ENCODE assay signal across 24 cellular contexts in the genomic region with DNA sequence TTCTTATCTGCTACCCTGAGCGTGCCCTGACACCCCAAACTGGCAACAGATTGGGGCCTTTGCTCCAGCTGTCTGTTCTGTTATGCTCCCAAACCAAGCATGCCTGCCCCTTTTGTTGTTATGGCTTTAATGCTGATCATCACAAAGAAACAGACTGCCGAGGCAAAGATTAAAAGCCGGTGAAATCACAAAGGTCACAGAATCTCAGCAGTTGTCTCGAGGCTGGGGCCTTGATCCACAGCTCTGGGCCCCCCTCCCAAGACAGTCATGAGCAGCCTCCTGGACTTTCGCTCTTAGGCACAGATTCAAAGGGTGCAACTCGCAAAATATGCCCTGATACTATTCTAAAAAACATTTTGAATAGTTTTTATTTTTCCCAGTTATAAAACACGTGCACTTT.
DNase-seq lines count a peak whose midpoint lies in the region; ATAC-seq and TF ChIP-seq lines count a peak whose summit lies in the region.
"Had no signal": no experiment of that assay in that cellular context is flagged by ENCODE, and none has a peak within 500 bp of the region (broad histone marks: within the 10 kb centered on the region; RNA-seq: fewer than 3 reads in every experiment).

No MANE protein-coding gene starts in this region.

- H3K9me3 ChIP-seq in endodermal cell (ENCODE audit: control insufficient read depth, low read length) (peaks cover 4% of the 10 kb centered on the region), neuronal stem cell (replicated peaks in 1 of 2; ENCODE audit: control insufficient read depth in 2 of 2, insufficient read depth in 1 of 2, low read depth in 1 of 2, low read length in 2 of 2) (peaks cover 5 to 8% of the 10 kb centered on the region in 2 donors)
- H3K9me3 ChIP-seq: BE2C had no signal

- H3K36me3 ChIP-seq in endodermal cell (ENCODE audit: control insufficient read depth, insufficient read depth, low read length), result no peaks in the 10 kb centered on the region
- no peaks in the 10 kb centered on the region for H3K36me3 ChIP-seq in neuronal stem cell (replicated peaks in 1 of 2; ENCODE audit: control insufficient read depth in 2 of 2, insufficient read depth in 2 of 2, low read length in 2 of 2)
- H3K36me3 ChIP-seq: BE2C, BLaER1 had no signal

- no peak overlapping the region for H3K4me3 ChIP-seq in endodermal cell (ENCODE audit: low read length)
- no peak overlapping the region for H3K4me3 ChIP-seq in neuronal stem cell (ENCODE audit: low read length in 2 of 2)
- H3K4me3 ChIP-seq: BLaER1, GM12878 had no signal

- ATAC-seq in activated CD4-positive, CD25-positive, alpha-beta regulatory T cell treated with anti-CD3 and anti-CD28 coated beads, Interleukin-2, amount 50 U/mL, for 24 hours, result no peak
- no peak for ATAC-seq in HG02588 (IDR thresholded peaks at IDR 0.05; ENCODE audit: unreplicated experiment)
- ATAC-seq: GM12878 had no signal

- H3K4me3 Mint-ChIP-seq in endodermal cell (no peak overlapping the region), nephron (no peak overlapping the region)
- H3K4me3 Mint-ChIP-seq: CD14-positive monocyte; CD4-positive, alpha-beta memory T cell; CD4-positive, CD25-positive, alpha-beta regulatory T cell; CD8-positive, alpha-beta memory T cell had no signal

- no peak overlapping the region for H3K4ac ChIP-seq in neuronal stem cell (ENCODE audit: low read length)

- TF ChIP-seq CTCF in endodermal cell (conservative IDR thresholded peaks at IDR 0.05), result no peak
- no peak for TF ChIP-seq CTCF in nephron (IDR thresholded peaks at IDR 0.05; ENCODE audit: unreplicated experiment in 3 of 3)

- 60 to 91% methylated on average over 5 to 7 of the region's 7 CpGs for WGBS in endodermal cell (ENCODE audit: insufficient coverage in 1 of 2, insufficient read length in 1 of 2), 2 experiments
- no CpG with 5 or more reads among the region's 7 CpGs for WGBS in neuronal stem cell (ENCODE audit: extremely low coverage in 2 of 2, insufficient read length in 2 of 2, insufficient replicate concordance in 1 of 2), 2 donors

- peak overlapping the region; percentile 33 for H2AFZ ChIP-seq in neuronal stem cell (ENCODE audit: low read length)

- H3K14ac ChIP-seq in neuronal stem cell (ENCODE audit: low read length), result no peak overlapping the region

- H2BK12ac ChIP-seq in neuronal stem cell (ENCODE audit: low read length), result no peak overlapping the region

- H3K79me1 ChIP-seq in neuronal stem cell (ENCODE audit: low read depth, low read length), result no peaks in the 10 kb centered on the region

- H2BK120ac ChIP-seq in neuronal stem cell (ENCODE audit: low read depth, low read length), result no peak overlapping the region

- DNase-seq in endodermal cell (peak; percentile 21), neuronal stem cell (ENCODE audit: low spot score) (no peak), NCI-H2029 (lab: John Stamatoyannopoulos, UW) (no peak)
- DNase-seq: 8988T; ACHN; BE2C; C1 segment of cervical spinal cord; CD4-positive, alpha-beta memory T cell; CD4-positive, CD25-positive, alpha-beta regulatory T cell; CD8-positive, alpha-beta memory T cell; COR-L47; DMS 273 treated with DMSO at 0.1 percent for 48 hours; DMS153; DMS53; DMS79; DND-41; EL; GDM1 had no signal

- no peak overlapping the region for H4K8ac ChIP-seq in neuronal stem cell (ENCODE audit: low read depth, low read length)

- H3K4me1 Mint-ChIP-seq in endodermal cell (no peaks in the 10 kb centered on the region), nephron (peaks cover 60% of the 10 kb centered on the region)
- H3K4me1 Mint-ChIP-seq: CD14-positive monocyte; CD4-positive, alpha-beta memory T cell; CD4-positive, CD25-positive, alpha-beta regulatory T cell; CD8-positive, alpha-beta memory T cell had no signal

- no peaks in the 10 kb centered on the region for H3K36me3 Mint-ChIP-seq in endodermal cell (ENCODE audit: low read depth)
- no peaks in the 10 kb centered on the region for H3K36me3 Mint-ChIP-seq in nephron (ENCODE audit: low read depth)
- H3K36me3 Mint-ChIP-seq: CD14-positive monocyte; CD4-positive, CD25-positive, alpha-beta regulatory T cell had no signal

- H3K27me3 Mint-ChIP-seq in endodermal cell (ENCODE audit: insufficient read depth) (peaks cover 2% of the 10 kb centered on the region), nephron (ENCODE audit: low read depth) (peaks cover 3% of the 10 kb centered on the region)

- H2BK15ac ChIP-seq in neuronal stem cell (ENCODE audit: low read length), result no peak overlapping the region

- no peak overlapping the region for H3K9ac ChIP-seq in endodermal cell (ENCODE audit: extremely low read depth, low read length, poor library complexity, severe bottlenecking)
- no peak overlapping the region for H3K9ac ChIP-seq in neuronal stem cell (ENCODE audit: low read depth, low read length, poor library complexity)
- H3K9ac ChIP-seq: BLaER1 had no signal

- no peak overlapping the region for H2BK5ac ChIP-seq in neuronal stem cell (ENCODE audit: low read length)

- H3K4me2 ChIP-seq in neuronal stem cell (ENCODE audit: insufficient read depth, low read length, poor library complexity, severe bottlenecking), result no peak overlapping the region
- H3K4me2 ChIP-seq: BLaER1 had no signal

- H3K9me3 Mint-ChIP-seq in endodermal cell (peaks cover 14% of the 10 kb centered on the region), nephron (peaks cover 22% of the 10 kb centered on the region)

- no peak overlapping the region for H3K18ac ChIP-seq in neuronal stem cell (ENCODE audit: low read length)

- H4K91ac ChIP-seq in neuronal stem cell (ENCODE audit: low read depth, low read length, poor library complexity), result no peak overlapping the region

- H3K27me3 ChIP-seq in endodermal cell (ENCODE audit: control insufficient read depth, insufficient read depth, low read length, poor library complexity, severe bottlenecking), result no peaks in the 10 kb centered on the region
- no peaks in the 10 kb centered on the region for H3K27me3 ChIP-seq in neuronal stem cell (ENCODE audit: control insufficient read depth in 3 of 3, insufficient read depth in 3 of 3, low read depth in 1 of 3, low read length in 3 of 3)
- H3K27me3 ChIP-seq: BE2C, BLaER1 had no signal

- H3K27ac Mint-ChIP-seq in endodermal cell (no peak overlapping the region), nephron (peak overlapping the region; percentile 3 to 44 (median 19))
- H3K27ac Mint-ChIP-seq: CD14-positive monocyte; CD4-positive, alpha-beta memory T cell; CD4-positive, CD25-positive, alpha-beta regulatory T cell; CD8-positive, alpha-beta memory T cell had no signal

- H3K23ac ChIP-seq in neuronal stem cell (ENCODE audit: low read depth, low read length, poor library complexity), result no peak overlapping the region

- H3K27ac ChIP-seq in endodermal cell (ENCODE audit: low read depth, low read length) (peak overlapping the region; percentile 26), neuronal stem cell (replicated peaks; ENCODE audit: low read length) (no peak overlapping the region)
- H3K27ac ChIP-seq: BLaER1 had no signal

- H3K4me1 ChIP-seq in endodermal cell (ENCODE audit: control insufficient read depth, insufficient read depth, low read length) (no peaks in the 10 kb centered on the region), neuronal stem cell (ENCODE audit: control insufficient read depth in 2 of 2, insufficient read depth in 1 of 2, low read depth in 1 of 2, low read length in 2 of 2) (peaks cover 3 to 14% of the 10 kb centered on the region in 2 donors)
- H3K4me1 ChIP-seq: BLaER1 had no signal

- no peak overlapping the region for H2AK5ac ChIP-seq in neuronal stem cell (ENCODE audit: low read depth, low read length)
